ENCODE assay signal across 1 cellular context in the genomic region with DNA sequence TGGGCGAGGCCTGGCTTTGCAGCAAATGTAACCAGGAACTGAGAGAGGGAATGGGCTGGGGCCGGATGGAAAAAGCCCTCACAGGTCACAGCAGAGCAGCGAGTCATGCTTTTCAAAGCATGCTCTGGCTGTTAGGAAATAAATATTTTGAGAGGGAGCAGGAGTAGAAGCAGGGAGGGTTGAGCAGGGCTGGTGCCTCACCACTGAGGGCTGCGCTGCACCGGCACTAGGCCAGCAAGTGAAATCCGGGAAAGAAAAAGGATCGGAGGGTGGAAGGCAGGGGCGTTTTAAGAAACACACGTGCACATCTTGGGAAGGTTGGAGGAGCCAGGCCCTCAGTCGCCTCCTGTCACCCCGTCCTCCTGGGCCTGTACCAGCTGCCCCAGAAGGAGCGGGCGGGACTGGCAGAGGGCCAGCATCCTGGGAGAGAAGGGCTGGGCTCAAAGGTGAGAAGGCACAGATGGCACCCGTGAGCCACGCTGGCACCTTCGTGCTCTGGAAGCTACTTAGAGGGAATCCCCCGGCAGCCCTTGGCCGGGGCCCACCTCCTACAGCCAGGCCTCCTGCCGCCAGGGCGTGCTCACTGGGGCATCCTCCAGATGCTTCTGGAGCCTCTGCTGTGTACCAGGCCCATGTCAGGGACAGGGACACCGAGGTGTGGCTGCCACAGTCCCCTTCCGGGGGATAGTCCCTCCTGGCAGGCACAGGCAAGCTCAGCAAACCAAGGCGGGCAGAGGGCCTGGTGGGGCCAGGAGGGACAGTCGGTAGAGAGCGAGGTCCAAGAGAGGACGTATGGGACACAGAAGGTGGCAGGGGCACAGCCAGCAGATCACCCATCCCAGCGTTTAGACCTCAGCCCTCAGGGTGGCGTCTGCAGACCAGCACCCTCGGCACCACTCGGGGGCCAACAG.
TF ChIP-seq lines count a peak whose summit lies in the region.

No MANE protein-coding gene starts in this region.

TF ChIP-seq in HepG2, 621 proteins besides CTCF, POLR2A, EP300 and RAD21 (continued from another document):
- TF ChIP-seq, protein P1, sequence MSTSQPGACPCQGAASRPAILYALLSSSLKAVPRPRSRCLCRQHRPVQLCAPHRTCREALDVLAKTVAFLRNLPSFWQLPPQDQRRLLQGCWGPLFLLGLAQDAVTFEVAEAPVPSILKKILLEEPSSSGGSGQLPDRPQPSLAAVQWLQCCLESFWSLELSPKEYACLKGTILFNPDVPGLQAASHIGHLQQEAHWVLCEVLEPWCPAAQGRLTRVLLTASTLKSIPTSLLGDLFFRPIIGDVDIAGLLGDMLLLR (CRISPR knock-in tag; IDR thresholded peaks at IDR 0.05), result no peak
- TF ChIP-seq ZFX (CRISPR knock-in tag; IDR thresholded peaks at IDR 0.05; ENCODE audit: low read depth) (no peak), CAMTA2 (CRISPR knock-in tag; IDR thresholded peaks at IDR 0.05; ENCODE audit: borderline replicate concordance) (no peak), HNRNPL (IDR thresholded peaks at IDR 0.05; ENCODE audit: low read depth, low read length) (0 out of 2 replicates have a peak, but pooled peaks have one; percentile 64), HNRNPLL (IDR thresholded peaks at IDR 0.05; ENCODE audit: low read depth, low read length, poor library complexity, severe bottlenecking) (peak; percentile 12), ZNF136 (CRISPR knock-in tag; IDR thresholded peaks at IDR 0.05; ENCODE audit: low read depth) (no peak)
- TF ChIP-seq, protein P2, sequence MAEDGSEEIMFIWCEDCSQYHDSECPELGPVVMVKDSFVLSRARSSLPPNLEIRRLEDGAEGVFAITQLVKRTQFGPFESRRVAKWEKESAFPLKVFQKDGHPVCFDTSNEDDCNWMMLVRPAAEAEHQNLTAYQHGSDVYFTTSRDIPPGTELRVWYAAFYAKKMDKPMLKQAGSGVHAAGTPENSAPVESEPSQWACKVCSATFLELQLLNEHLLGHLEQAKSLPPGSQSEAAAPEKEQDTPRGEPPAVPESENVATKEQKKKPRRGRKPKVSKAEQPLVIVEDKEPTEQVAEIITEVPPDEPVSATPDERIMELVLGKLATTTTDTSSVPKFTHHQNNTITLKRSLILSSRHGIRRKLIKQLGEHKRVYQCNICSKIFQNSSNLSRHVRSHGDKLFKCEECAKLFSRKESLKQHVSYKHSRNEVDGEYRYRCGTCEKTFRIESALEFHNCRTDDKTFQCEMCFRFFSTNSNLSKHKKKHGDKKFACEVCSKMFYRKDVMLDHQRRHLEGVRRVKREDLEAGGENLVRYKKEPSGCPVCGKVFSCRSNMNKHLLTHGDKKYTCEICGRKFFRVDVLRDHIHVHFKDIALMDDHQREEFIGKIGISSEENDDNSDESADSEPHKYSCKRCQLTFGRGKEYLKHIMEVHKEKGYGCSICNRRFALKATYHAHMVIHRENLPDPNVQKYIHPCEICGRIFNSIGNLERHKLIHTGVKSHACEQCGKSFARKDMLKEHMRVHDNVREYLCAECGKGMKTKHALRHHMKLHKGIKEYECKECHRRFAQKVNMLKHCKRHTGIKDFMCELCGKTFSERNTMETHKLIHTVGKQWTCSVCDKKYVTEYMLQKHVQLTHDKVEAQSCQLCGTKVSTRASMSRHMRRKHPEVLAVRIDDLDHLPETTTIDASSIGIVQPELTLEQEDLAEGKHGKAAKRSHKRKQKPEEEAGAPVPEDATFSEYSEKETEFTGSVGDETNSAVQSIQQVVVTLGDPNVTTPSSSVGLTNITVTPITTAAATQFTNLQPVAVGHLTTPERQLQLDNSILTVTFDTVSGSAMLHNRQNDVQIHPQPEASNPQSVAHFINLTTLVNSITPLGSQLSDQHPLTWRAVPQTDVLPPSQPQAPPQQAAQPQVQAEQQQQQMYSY (CRISPR knock-in tag; IDR thresholded peaks at IDR 0.05), result no peak
- TF ChIP-seq, protein P3, sequence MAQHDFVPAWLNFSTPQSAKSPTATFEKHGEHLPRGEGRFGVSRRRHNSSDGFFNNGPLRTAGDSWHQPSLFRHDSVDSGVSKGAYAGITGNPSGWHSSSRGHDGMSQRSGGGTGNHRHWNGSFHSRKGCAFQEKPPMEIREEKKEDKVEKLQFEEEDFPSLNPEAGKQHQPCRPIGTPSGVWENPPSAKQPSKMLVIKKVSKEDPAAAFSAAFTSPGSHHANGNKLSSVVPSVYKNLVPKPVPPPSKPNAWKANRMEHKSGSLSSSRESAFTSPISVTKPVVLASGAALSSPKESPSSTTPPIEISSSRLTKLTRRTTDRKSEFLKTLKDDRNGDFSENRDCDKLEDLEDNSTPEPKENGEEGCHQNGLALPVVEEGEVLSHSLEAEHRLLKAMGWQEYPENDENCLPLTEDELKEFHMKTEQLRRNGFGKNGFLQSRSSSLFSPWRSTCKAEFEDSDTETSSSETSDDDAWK (CRISPR knock-in tag; IDR thresholded peaks at IDR 0.05), result no peak
TF ChIP-seq in HepG2: peak in this region for 6.
